ENCODE assay signal across 16 cellular contexts in genomic region chr10:33569693-33570092, GRCh38.
DNase-seq lines count a peak whose midpoint lies in the region; ATAC-seq and TF ChIP-seq lines count a peak whose summit lies in the region.
"Had no signal": no experiment of that assay in that cellular context is flagged by ENCODE, and none has a peak within 500 bp of the region (broad histone marks: within the 10 kb centered on the region; RNA-seq: fewer than 3 reads in every experiment).

No MANE protein-coding gene starts in this region.

- H3K36me3 Mint-ChIP-seq in Calu3 (ENCODE audit: insufficient read depth, unreplicated experiment), result no peaks in the 10 kb centered on the region
- H3K36me3 Mint-ChIP-seq: CD4-positive, alpha-beta memory T cell had no signal

- H3K4me3 ChIP-seq in left ventricle myocardium inferior (no peak overlapping the region), heart right ventricle (no peak overlapping the region), lower lobe of right lung (no peak overlapping the region)
- H3K4me3 ChIP-seq: BLaER1, HAP-1 had no signal

- no peaks in the 10 kb centered on the region for H3K27me3 Mint-ChIP-seq in Calu3 (ENCODE audit: unreplicated experiment)
- H3K27me3 Mint-ChIP-seq: B cell had no signal

- H3K36me3 ChIP-seq in left ventricle myocardium inferior (no peaks in the 10 kb centered on the region), heart right ventricle (no peaks in the 10 kb centered on the region), lower lobe of right lung (no peaks in the 10 kb centered on the region)
- H3K36me3 ChIP-seq: BLaER1, HAP-1 had no signal

- H3K27ac Mint-ChIP-seq in Calu3 (ENCODE audit: unreplicated experiment), result no peak overlapping the region
- H3K27ac Mint-ChIP-seq: B cell; CD4-positive, alpha-beta memory T cell; HFFc6 had no signal

- peaks cover 3% of the 10 kb centered on the region for H3K4me1 ChIP-seq in left ventricle myocardium inferior
- H3K4me1 ChIP-seq in heart right ventricle, result peaks cover 0 to 23% (median 0%) of the 10 kb centered on the region in 9 donors
- no peaks in the 10 kb centered on the region for H3K4me1 ChIP-seq in lower lobe of right lung
- H3K4me1 ChIP-seq: HAP-1 had no signal

- CTCF ChIA-PET in Calu3 (lab: Charles Lee), result no interaction called here

- no peaks in the 10 kb centered on the region for H3K9me3 ChIP-seq in left ventricle myocardium inferior (replicated peaks)
- H3K9me3 ChIP-seq in heart right ventricle, result no peaks in the 10 kb centered on the region
- no peaks in the 10 kb centered on the region for H3K9me3 ChIP-seq in lower lobe of right lung
- H3K9me3 ChIP-seq: BLaER1, HAP-1 had no signal

- no peaks in the 10 kb centered on the region for H3K9me3 Mint-ChIP-seq in Calu3 (ENCODE audit: low read depth, unreplicated experiment)
- H3K9me3 Mint-ChIP-seq: CD4-positive, alpha-beta memory T cell; HFFc6 had no signal

- DNase-seq in left ventricle myocardium inferior (no peak), heart right ventricle (no peak), CD1c-positive myeloid dendritic cell (ENCODE audit: extremely low spot score) (peak; percentile 64), lower lobe of right lung (no peak), Calu3 (no peak), AML-193 (lab: John Stamatoyannopoulos, UW) (no peak)
- DNase-seq: CD4-positive, alpha-beta memory T cell; COR-L47; DMS153; DND-41; GOT3; HFFc6 had no signal

- ATAC-seq in heart right ventricle, result no peak
- peak; percentile 37 to 52 for ATAC-seq in lower lobe of right lung

- H3K4me1 Mint-ChIP-seq in Calu3 (ENCODE audit: low read depth, unreplicated experiment), result peaks cover 13% of the 10 kb centered on the region
- H3K4me1 Mint-ChIP-seq: B cell; CD4-positive, alpha-beta memory T cell had no signal

- H3K27me3 ChIP-seq in left ventricle myocardium inferior (ENCODE audit: low read depth) (no peaks in the 10 kb centered on the region), heart right ventricle (no peaks in the 10 kb centered on the region), lower lobe of right lung (ENCODE audit: low read depth) (no peaks in the 10 kb centered on the region)
- H3K27me3 ChIP-seq: BLaER1 had no signal

- BruUV-seq in Calu3 (replicated peaks; lab: Mats Ljungman, UMichigan), result no TSS peak

- 75 to 77% methylated on average over 1 of the region's 1 CpG for WGBS in heart right ventricle, 2 donors

- peak overlapping the region; percentile 1 for H3K27ac ChIP-seq in left ventricle myocardium inferior (replicated peaks)
- H3K27ac ChIP-seq in heart right ventricle, result peak overlapping the region in 1 of 10 donors; percentile 69
- H3K27ac ChIP-seq in lower lobe of right lung, result peak overlapping the region; percentile 53
- H3K27ac ChIP-seq: BLaER1, C4-2B had no signal

- TF ChIP-seq CTCF in left ventricle myocardium inferior (IDR thresholded peaks at IDR 0.05; ENCODE audit: borderline replicate concordance), result no peak
- TF ChIP-seq CTCF in heart right ventricle (IDR thresholded peaks at IDR 0.05), result no peak
- no peak for TF ChIP-seq CTCF in lower lobe of right lung (IDR thresholded peaks at IDR 0.05)
- no peak for TF ChIP-seq CTCF in Calu3 (IDR thresholded peaks at IDR 0.05; ENCODE audit: unreplicated experiment)

- intact Hi-C loops in left ventricle myocardium inferior (cut with micrococcal nuclease), result no loop called here
- intact Hi-C loops in heart right ventricle (cut with DNase I), result no loop called here
- intact Hi-C loops in lower lobe of right lung (cut with DNase I), result no loop called here
- intact Hi-C loops in Calu3 (cut with micrococcal nuclease; ENCODE audit: unreplicated experiment), result no loop called here

- no peak overlapping the region for H3K4me3 Mint-ChIP-seq in Calu3 (ENCODE audit: low read depth, unreplicated experiment)
- H3K4me3 Mint-ChIP-seq: B cell; CD4-positive, alpha-beta memory T cell; HFFc6 had no signal

Comparison
In these comparisons a context has a peak if more than half of its experiments do, and no peak if none do; other contexts are left out.
1. ATAC-seq: peak in lower lobe of right lung (2 of 2); none in heart right ventricle (0 of 8).